ENCODE assay signal across 1 cellular context in the genomic region with DNA sequence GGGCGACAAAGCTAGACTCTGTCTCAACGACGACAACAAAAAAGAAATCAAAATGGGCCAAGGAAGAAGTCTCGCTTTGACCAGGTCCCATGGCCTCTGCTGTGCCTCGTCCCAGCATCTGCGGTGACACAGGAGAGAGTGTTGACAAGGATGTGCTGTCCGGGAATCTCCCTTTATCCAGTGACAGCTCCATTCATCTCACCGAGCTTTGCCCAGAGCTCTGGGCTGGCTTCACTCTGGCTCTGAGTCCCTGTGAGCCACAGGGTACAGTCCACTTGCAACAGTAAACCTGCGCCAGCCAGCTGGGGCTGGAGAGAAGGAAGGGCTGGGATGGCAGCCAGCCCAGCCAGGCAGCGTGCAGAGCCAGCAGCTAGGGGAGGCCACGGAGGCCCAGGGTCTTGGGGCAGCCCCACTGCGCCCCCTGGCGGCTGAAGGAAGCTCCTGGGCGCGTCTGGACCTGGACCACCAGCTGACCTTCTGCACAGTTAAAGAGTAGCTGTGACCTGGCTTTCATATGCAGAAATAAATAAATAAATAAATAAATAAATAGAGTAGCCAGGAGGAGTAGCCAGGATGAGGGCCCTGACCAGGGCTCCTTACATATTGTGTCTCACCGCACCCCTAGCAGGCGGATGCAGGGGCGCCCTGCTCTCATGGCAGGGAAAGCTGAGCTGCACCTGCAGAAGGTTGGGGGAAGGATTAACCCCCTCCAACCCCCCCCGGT.
A peak's percentile ranks its signal among the peaks of the same experiment; 100 is the strongest.
TF ChIP-seq lines count a peak whose summit lies in the region.

No MANE protein-coding gene starts in this region.

TF ChIP-seq in GM12878, 131 proteins besides CTCF, POLR2A, EP300 and RAD21 (continued from another document):
- TF ChIP-seq FOS (IDR thresholded peaks at IDR 0.05; ENCODE audit: borderline replicate concordance, extremely low read depth, insufficient read length) (no peak), CREM (IDR thresholded peaks at IDR 0.05; ENCODE audit: low read depth) (no peak), BHLHE40 (IDR thresholded peaks at IDR 0.05; ENCODE audit: borderline replicate concordance in 1 of 2, low read depth in 2 of 2, low read length in 1 of 2) (0 out of 4 replicates have a peak, but pooled peaks of 1 of the 2 experiments have one; percentile 20), EGR1 (IDR thresholded peaks at IDR 0.05; ENCODE audit: borderline replicate concordance in 1 of 2, low read depth in 2 of 2, low read length in 2 of 2) (no peak), IKZF1 (conservative IDR thresholded peaks at IDR 0.05) (0 out of 2 replicates have a peak, but pooled peaks have one; percentile 18), YY1 (IDR thresholded peaks at IDR 0.05; ENCODE audit: low read depth, low read length) (peak; percentile 68; the same call in 1 of the 2 replicates), SMC3 (IDR thresholded peaks at IDR 0.05; ENCODE audit: borderline replicate concordance, low read length) (peak; percentile 87), TCF7 (IDR thresholded peaks at IDR 0.05; ENCODE audit: borderline replicate concordance) (no peak), SMARCA5 (IDR thresholded peaks at IDR 0.05) (0 out of 2 replicates have a peak, but pooled peaks have one; percentile 57), POU2F2 (IDR thresholded peaks at IDR 0.05; ENCODE audit: borderline replicate concordance, low read depth, low read length) (0 out of 3 replicates have a peak, but pooled peaks have one; percentile 17), FOXM1 (IDR thresholded peaks at IDR 0.05; ENCODE audit: low read depth, low read length) (no peak), NBN (IDR thresholded peaks at IDR 0.05) (no peak), DPF2 (IDR thresholded peaks at IDR 0.05) (peak; percentile 24; the same call in 1 of the 2 replicates), SREBF1 (IDR thresholded peaks at IDR 0.05; ENCODE audit: low read length) (no peak), RAD51 (IDR thresholded peaks at IDR 0.05) (no peak)
- TF ChIP-seq, protein P1, sequence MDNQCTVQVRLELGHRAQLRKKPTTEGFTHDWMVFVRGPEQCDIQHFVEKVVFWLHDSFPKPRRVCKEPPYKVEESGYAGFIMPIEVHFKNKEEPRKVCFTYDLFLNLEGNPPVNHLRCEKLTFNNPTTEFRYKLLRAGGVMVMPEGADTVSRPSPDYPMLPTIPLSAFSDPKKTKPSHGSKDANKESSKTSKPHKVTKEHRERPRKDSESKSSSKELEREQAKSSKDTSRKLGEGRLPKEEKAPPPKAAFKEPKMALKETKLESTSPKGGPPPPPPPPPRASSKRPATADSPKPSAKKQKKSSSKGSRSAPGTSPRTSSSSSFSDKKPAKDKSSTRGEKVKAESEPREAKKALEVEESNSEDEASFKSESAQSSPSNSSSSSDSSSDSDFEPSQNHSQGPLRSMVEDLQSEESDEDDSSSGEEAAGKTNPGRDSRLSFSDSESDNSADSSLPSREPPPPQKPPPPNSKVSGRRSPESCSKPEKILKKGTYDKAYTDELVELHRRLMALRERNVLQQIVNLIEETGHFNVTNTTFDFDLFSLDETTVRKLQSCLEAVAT (IDR thresholded peaks at IDR 0.05): peak; percentile 13; the same call in 1 of the 2 replicates
- TF ChIP-seq, protein P2, sequence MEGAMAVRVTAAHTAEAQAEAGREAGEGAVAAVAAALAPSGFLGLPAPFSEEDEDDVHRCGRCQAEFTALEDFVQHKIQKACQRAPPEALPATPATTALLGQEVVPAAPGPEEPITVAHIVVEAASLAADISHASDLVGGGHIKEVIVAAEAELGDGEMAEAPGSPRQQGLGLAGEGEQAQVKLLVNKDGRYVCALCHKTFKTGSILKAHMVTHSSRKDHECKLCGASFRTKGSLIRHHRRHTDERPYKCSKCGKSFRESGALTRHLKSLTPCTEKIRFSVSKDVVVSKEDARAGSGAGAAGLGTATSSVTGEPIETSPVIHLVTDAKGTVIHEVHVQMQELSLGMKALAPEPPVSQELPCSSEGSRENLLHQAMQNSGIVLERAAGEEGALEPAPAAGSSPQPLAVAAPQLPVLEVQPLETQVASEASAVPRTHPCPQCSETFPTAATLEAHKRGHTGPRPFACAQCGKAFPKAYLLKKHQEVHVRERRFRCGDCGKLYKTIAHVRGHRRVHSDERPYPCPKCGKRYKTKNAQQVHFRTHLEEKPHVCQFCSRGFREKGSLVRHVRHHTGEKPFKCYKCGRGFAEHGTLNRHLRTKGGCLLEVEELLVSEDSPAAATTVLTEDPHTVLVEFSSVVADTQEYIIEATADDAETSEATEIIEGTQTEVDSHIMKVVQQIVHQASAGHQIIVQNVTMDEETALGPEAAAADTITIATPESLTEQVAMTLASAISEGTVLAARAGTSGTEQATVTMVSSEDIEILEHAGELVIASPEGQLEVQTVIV (IDR thresholded peaks at IDR 0.05; ENCODE audit: borderline replicate concordance, partially characterized antibody): no peak
- TF ChIP-seq, protein P3, sequence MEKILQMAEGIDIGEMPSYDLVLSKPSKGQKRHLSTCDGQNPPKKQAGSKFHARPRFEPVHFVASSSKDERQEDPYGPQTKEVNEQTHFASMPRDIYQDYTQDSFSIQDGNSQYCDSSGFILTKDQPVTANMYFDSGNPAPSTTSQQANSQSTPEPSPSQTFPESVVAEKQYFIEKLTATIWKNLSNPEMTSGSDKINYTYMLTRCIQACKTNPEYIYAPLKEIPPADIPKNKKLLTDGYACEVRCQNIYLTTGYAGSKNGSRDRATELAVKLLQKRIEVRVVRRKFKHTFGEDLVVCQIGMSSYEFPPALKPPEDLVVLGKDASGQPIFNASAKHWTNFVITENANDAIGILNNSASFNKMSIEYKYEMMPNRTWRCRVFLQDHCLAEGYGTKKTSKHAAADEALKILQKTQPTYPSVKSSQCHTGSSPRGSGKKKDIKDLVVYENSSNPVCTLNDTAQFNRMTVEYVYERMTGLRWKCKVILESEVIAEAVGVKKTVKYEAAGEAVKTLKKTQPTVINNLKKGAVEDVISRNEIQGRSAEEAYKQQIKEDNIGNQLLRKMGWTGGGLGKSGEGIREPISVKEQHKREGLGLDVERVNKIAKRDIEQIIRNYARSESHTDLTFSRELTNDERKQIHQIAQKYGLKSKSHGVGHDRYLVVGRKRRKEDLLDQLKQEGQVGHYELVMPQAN (conservative IDR thresholded peaks at IDR 0.05): no peak
- TF ChIP-seq, protein P4, sequence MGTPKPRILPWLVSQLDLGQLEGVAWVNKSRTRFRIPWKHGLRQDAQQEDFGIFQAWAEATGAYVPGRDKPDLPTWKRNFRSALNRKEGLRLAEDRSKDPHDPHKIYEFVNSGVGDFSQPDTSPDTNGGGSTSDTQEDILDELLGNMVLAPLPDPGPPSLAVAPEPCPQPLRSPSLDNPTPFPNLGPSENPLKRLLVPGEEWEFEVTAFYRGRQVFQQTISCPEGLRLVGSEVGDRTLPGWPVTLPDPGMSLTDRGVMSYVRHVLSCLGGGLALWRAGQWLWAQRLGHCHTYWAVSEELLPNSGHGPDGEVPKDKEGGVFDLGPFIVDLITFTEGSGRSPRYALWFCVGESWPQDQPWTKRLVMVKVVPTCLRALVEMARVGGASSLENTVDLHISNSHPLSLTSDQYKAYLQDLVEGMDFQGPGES (IDR thresholded peaks at IDR 0.05): no peak
- TF ChIP-seq, protein P5, sequence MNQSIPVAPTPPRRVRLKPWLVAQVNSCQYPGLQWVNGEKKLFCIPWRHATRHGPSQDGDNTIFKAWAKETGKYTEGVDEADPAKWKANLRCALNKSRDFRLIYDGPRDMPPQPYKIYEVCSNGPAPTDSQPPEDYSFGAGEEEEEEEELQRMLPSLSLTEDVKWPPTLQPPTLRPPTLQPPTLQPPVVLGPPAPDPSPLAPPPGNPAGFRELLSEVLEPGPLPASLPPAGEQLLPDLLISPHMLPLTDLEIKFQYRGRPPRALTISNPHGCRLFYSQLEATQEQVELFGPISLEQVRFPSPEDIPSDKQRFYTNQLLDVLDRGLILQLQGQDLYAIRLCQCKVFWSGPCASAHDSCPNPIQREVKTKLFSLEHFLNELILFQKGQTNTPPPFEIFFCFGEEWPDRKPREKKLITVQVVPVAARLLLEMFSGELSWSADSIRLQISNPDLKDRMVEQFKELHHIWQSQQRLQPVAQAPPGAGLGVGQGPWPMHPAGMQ (IDR thresholded peaks at IDR 0.05; ENCODE audit: borderline replicate concordance): no peak
